In genomic region chr1:35454175-35454574, GRCh38 we compare ENCODE assay signal across 15 cellular contexts.
DNase-seq lines count a peak whose midpoint lies in the region; ATAC-seq and TF ChIP-seq lines count a peak whose summit lies in the region.
"Had no signal": no experiment of that assay in that cellular context is flagged by ENCODE, and none has a peak within 500 bp of the region (broad histone marks: within the 10 kb centered on the region; RNA-seq: fewer than 3 reads in every experiment).

No MANE protein-coding gene starts in this region.

- H3K36me3 Mint-ChIP-seq in activated CD8-positive, alpha-beta T cell treated with anti-CD3 and anti-CD28 coated beads for 36 hours (ENCODE audit: low read depth) = peaks cover 15% of the 10 kb centered on the region
- H3K36me3 Mint-ChIP-seq in activated CD8-positive, alpha-beta T cell treated with anti-CD3 and anti-CD28 coated beads, Interleukin-2, amount 10 ng/mL, durations not matched to agents 7 days and 5 days (ENCODE audit: low read depth) = peaks cover 21% of the 10 kb centered on the region
- H3K36me3 Mint-ChIP-seq in effector memory CD8-positive, alpha-beta T cell (ENCODE audit: insufficient read depth) = peaks cover 30% of the 10 kb centered on the region

- no peaks in the 10 kb centered on the region for H3K27me3 Mint-ChIP-seq in activated CD8-positive, alpha-beta T cell treated with anti-CD3 and anti-CD28 coated beads for 36 hours
- no peaks in the 10 kb centered on the region for H3K27me3 Mint-ChIP-seq in activated CD8-positive, alpha-beta T cell treated with anti-CD3 and anti-CD28 coated beads, Interleukin-2, amount 10 ng/mL, durations not matched to agents 7 days and 5 days (ENCODE audit: low read depth)
- H3K27me3 Mint-ChIP-seq in effector memory CD8-positive, alpha-beta T cell = no peaks in the 10 kb centered on the region
- H3K27me3 Mint-ChIP-seq: activated naive CD4-positive, alpha-beta T cell treated with anti-CD3 and anti-CD28 coated beads, Interleukin-2, amount 50 U/mL, for 24 hours; dendritic cell treated with granulocyte-macrophage colony-stimulating factor and Interleukin-4, amounts not matched to agents 40 ng/mL and 50 ng/mL, for 4 days had no signal

- no peaks in the 10 kb centered on the region for H3K27me3 ChIP-seq in stomach
- H3K27me3 ChIP-seq: transverse colon had no signal

- no peak for TF ChIP-seq CTCF in activated CD8-positive, alpha-beta T cell treated with anti-CD3 and anti-CD28 coated beads for 36 hours (IDR thresholded peaks at IDR 0.05)
- TF ChIP-seq CTCF in stomach (IDR thresholded peaks at IDR 0.05) = no peak

- peaks cover 6 to 77% (median 64%) of the 10 kb centered on the region in 4 donors for H3K36me3 ChIP-seq in stomach

- intact Hi-C loops in activated CD8-positive, alpha-beta T cell treated with anti-CD3 and anti-CD28 coated beads for 36 hours (cut with micrococcal nuclease) = loop anchor here (5.0 kb wide), 1 partner anchor 108 kb away; no protein-coding TSS in a partner anchor
- intact Hi-C loops in stomach (cut with DNase I; ENCODE audit: low total_unique reads) = loop anchor here (5.0 kb wide), 1 partner anchor 108 kb away; no protein-coding TSS in a partner anchor

- H3K9me3 Mint-ChIP-seq in activated CD8-positive, alpha-beta T cell treated with anti-CD3 and anti-CD28 coated beads for 36 hours = no peaks in the 10 kb centered on the region
- no peaks in the 10 kb centered on the region for H3K9me3 Mint-ChIP-seq in activated CD8-positive, alpha-beta T cell treated with anti-CD3 and anti-CD28 coated beads, Interleukin-2, amount 10 ng/mL, durations not matched to agents 7 days and 5 days (ENCODE audit: insufficient read depth)
- H3K9me3 Mint-ChIP-seq in effector memory CD8-positive, alpha-beta T cell = no peaks in the 10 kb centered on the region
- H3K9me3 Mint-ChIP-seq: activated naive CD4-positive, alpha-beta T cell treated with anti-CD3 and anti-CD28 coated beads, Interleukin-2, amount 50 U/mL, for 24 hours; dendritic cell treated with granulocyte-macrophage colony-stimulating factor and Interleukin-4, amounts not matched to agents 40 ng/mL and 50 ng/mL, for 4 days had no signal

- H3K27ac Mint-ChIP-seq in activated CD8-positive, alpha-beta T cell treated with anti-CD3 and anti-CD28 coated beads for 36 hours = peak overlapping the region; percentile 57
- H3K27ac Mint-ChIP-seq in activated CD8-positive, alpha-beta T cell treated with anti-CD3 and anti-CD28 coated beads, Interleukin-2, amount 10 ng/mL, durations not matched to agents 7 days and 5 days = no peak overlapping the region
- peak overlapping the region; percentile 69 to 74 for H3K27ac Mint-ChIP-seq in effector memory CD8-positive, alpha-beta T cell

- CTCF ChIA-PET in activated CD8-positive, alpha-beta T cell treated with anti-CD3 and anti-CD28 coated beads for 36 hours (lab: Charles Lee) = interaction anchor here (0.9 to 7.5 kb wide), 9 partner anchors 11 to 114 kb away, joined by 3 to 140 read pairs (median 14); no protein-coding TSS in a partner anchor
- CTCF ChIA-PET in activated CD8-positive, alpha-beta T cell treated with anti-CD3 and anti-CD28 coated beads, Interleukin-2, amount 10 ng/mL, durations not matched to agents 7 days and 5 days (lab: Charles Lee) = interaction anchor here (0.5 to 12.1 kb wide), 14 partner anchors 13 to 308 kb away, joined by 3 to 215 read pairs (median 4); partner anchors contain the start of genes KIAA0319L and NCDN

- H3K9me3 ChIP-seq in stomach = no peaks in the 10 kb centered on the region
- H3K9me3 ChIP-seq: transverse colon had no signal

- ATAC-seq in activated CD8-positive, alpha-beta T cell treated with anti-CD3 and anti-CD28 coated beads for 36 hours = peak; percentile 6
- no peak for ATAC-seq in activated CD8-positive, alpha-beta T cell treated with anti-CD3 and anti-CD28 coated beads, Interleukin-2, amount 10 ng/mL, durations not matched to agents 7 days and 5 days
- no peak for ATAC-seq in effector memory CD8-positive, alpha-beta T cell (replicated peaks)
- no peak for ATAC-seq in HG03442 (IDR thresholded peaks at IDR 0.05; ENCODE audit: unreplicated experiment)
- ATAC-seq in GM21528 (IDR thresholded peaks at IDR 0.05; ENCODE audit: low FRiP score, unreplicated experiment) = no peak

- peaks cover 32% of the 10 kb centered on the region for H3K4me1 Mint-ChIP-seq in activated CD8-positive, alpha-beta T cell treated with anti-CD3 and anti-CD28 coated beads for 36 hours (ENCODE audit: low read depth)
- peaks cover 14% of the 10 kb centered on the region for H3K4me1 Mint-ChIP-seq in activated CD8-positive, alpha-beta T cell treated with anti-CD3 and anti-CD28 coated beads, Interleukin-2, amount 10 ng/mL, durations not matched to agents 7 days and 5 days (ENCODE audit: low read depth)
- peaks cover 10 to 28% of the 10 kb centered on the region in 2 donors for H3K4me1 Mint-ChIP-seq in effector memory CD8-positive, alpha-beta T cell (ENCODE audit: low read depth in 2 of 2)

- H3K27ac ChIP-seq in stomach = peak overlapping the region in 3 of 5 donors; percentile 9 to 87 (median 56)

- 89 to 95% (median 93%) methylated on average over 4 of the region's 4 CpGs for WGBS in stomach, 5 donors

- no peak for DNase-seq in activated CD8-positive, alpha-beta T cell treated with anti-CD3 and anti-CD28 coated beads for 36 hours
- no peak for DNase-seq in activated CD8-positive, alpha-beta T cell treated with anti-CD3 and anti-CD28 coated beads, Interleukin-2, amount 10 ng/mL, durations not matched to agents 7 days and 5 days
- DNase-seq in NOMO-1 treated with DMSO at 0.1 percent for 48 hours (lab: John Stamatoyannopoulos, UW; ENCODE audit: unreplicated experiment) (peak; percentile 56), stomach (no peak)
- no peak for DNase-seq in effector memory CD8-positive, alpha-beta T cell
- no peak for DNase-seq in activated naive CD4-positive, alpha-beta T cell treated with anti-CD3 and anti-CD28 coated beads, Interleukin-2, amount 50 U/mL, for 16 hours
- DNase-seq: activated CD4-positive, alpha-beta T cell treated with anti-CD3 and anti-CD28 coated beads, Interleukin-2, amount 50 U/mL, for 1 hour; NCI-H2081; stimulated activated CD4-positive, alpha-beta T cell treated with anti-CD3 and anti-CD28 coated beads, Interleukin-15, amount 100 ng/mL, for 24 hours; T-helper 2 cell; transverse colon had no signal

- no peak overlapping the region for H3K4me3 Mint-ChIP-seq in activated CD8-positive, alpha-beta T cell treated with anti-CD3 and anti-CD28 coated beads for 36 hours
- no peak overlapping the region for H3K4me3 Mint-ChIP-seq in activated CD8-positive, alpha-beta T cell treated with anti-CD3 and anti-CD28 coated beads, Interleukin-2, amount 10 ng/mL, durations not matched to agents 7 days and 5 days
- H3K4me3 Mint-ChIP-seq in effector memory CD8-positive, alpha-beta T cell = no peak overlapping the region
- H3K4me3 Mint-ChIP-seq: activated naive CD4-positive, alpha-beta T cell treated with anti-CD3 and anti-CD28 coated beads, Interleukin-2, amount 50 U/mL, for 24 hours; dendritic cell treated with granulocyte-macrophage colony-stimulating factor and Interleukin-4, amounts not matched to agents 40 ng/mL and 50 ng/mL, for 4 days had no signal

- TF ChIP-seq POLR2A in stomach (IDR thresholded peaks at IDR 0.05) = no peak

- no peak for TF ChIP-seq EP300 in stomach (IDR thresholded peaks at IDR 0.05)

- POLR2A ChIA-PET in activated CD8-positive, alpha-beta T cell treated with anti-CD3 and anti-CD28 coated beads for 36 hours (lab: Charles Lee) = interaction anchor here (0.6 to 1.1 kb wide), 3 partner anchors 14 to 108 kb away, joined by 3 to 5 read pairs (median 4); no protein-coding TSS in a partner anchor
- POLR2A ChIA-PET in activated CD8-positive, alpha-beta T cell treated with anti-CD3 and anti-CD28 coated beads, Interleukin-2, amount 10 ng/mL, durations not matched to agents 7 days and 5 days (lab: Charles Lee) = no interaction called here

- H3K4me3 ChIP-seq in stomach = no peak overlapping the region
- H3K4me3 ChIP-seq: transverse colon had no signal

- H3K4me1 ChIP-seq in stomach = peaks cover 23 to 58% (median 40%) of the 10 kb centered on the region in 4 donors
